18 cellular contexts compared by ENCODE assay signal in genomic region chr16:11671676-11672075, GRCh38. TPM values are rescaled to one million over a fixed set of nuclear protein-coding genes. Genes with fewer than 3 reads are reported as not detected.
DNase-seq lines count a peak whose midpoint lies in the region; ATAC-seq, FAIRE-seq and TF ChIP-seq lines count a peak whose summit lies in the region.
"Had no signal": no experiment of that assay in that cellular context is flagged by ENCODE, and none has a peak within 500 bp of the region (broad histone marks: within the 10 kb centered on the region; RNA-seq: fewer than 3 reads in every experiment).

No MANE protein-coding gene starts in this region.

- peaks cover 28% of the 10 kb centered on the region for H3K79me1 ChIP-seq in H1 (ENCODE audit: low read depth, low read length)

- H3K4me2 ChIP-seq in H1 (ENCODE audit: insufficient read depth in 1 of 2, low read depth in 2 of 2, low read length in 2 of 2): no peak overlapping the region
- H3K4me2 ChIP-seq: A549 had no signal

- no peak overlapping the region for H2BK12ac ChIP-seq in H1 (ENCODE audit: low read depth, low read length)

- no peak overlapping the region; the same call in 1 of the 2 replicates for H2BK15ac ChIP-seq in H1 (ENCODE audit: low read length)

- H3K18ac ChIP-seq in H1 (ENCODE audit: extremely low read depth, low read length): no peak overlapping the region

- H4K8ac ChIP-seq in H1 (ENCODE audit: extremely low read depth, insufficient read depth, low read length): peak overlapping the region; percentile 57; the same call in 1 of the 2 replicates

- H3K4me1 Mint-ChIP-seq in activated CD4-positive, alpha-beta T cell treated with anti-CD3 and anti-CD28 coated beads, Interleukin-2, amount 10 ng/mL, durations not matched to agents 7 days and 5 days: peaks cover 71% of the 10 kb centered on the region
- H3K4me1 Mint-ChIP-seq in stimulated activated memory B cell treated with anti-CD40 and anti-IgM and Interleukin-4, amounts not matched to agents 10 μg/mL and 1 μg/mL and 100 μg/mL, for 72 hours: peaks cover 72% of the 10 kb centered on the region

- no peak for TF ChIP-seq POLR2A in H1 (IDR thresholded peaks at IDR 0.05; ENCODE audit: control extremely low read depth in 1 of 2, low read depth in 2 of 2, low read length in 2 of 2)

- no peaks in the 10 kb centered on the region for H3K9me3 ChIP-seq in H1 (ENCODE audit: insufficient read depth in 2 of 2, low read depth in 1 of 2, low read length in 1 of 2)
- H3K9me3 ChIP-seq: A549, heart left ventricle, upper lobe of left lung had no signal

- no peak for TF ChIP-seq EP300 in H1 (IDR thresholded peaks at IDR 0.05; ENCODE audit: borderline replicate concordance in 1 of 2, low read depth in 2 of 2, low read length in 2 of 2)

- peak overlapping the region; percentile 85 for H3K27ac Mint-ChIP-seq in activated CD4-positive, alpha-beta T cell treated with anti-CD3 and anti-CD28 coated beads, Interleukin-2, amount 10 ng/mL, durations not matched to agents 7 days and 5 days
- H3K27ac Mint-ChIP-seq in stimulated activated memory B cell treated with anti-CD40 and anti-IgM and Interleukin-4, amounts not matched to agents 10 μg/mL and 1 μg/mL and 100 μg/mL, for 72 hours: peak overlapping the region; percentile 94

- no peak overlapping the region for H3K14ac ChIP-seq in H1 (ENCODE audit: insufficient read length)

- H2BK5ac ChIP-seq in H1 (ENCODE audit: low read depth, low read length): peak overlapping the region; percentile 78

- ATAC-seq in stimulated activated memory B cell treated with anti-CD40 and anti-IgM and Interleukin-4, amounts not matched to agents 10 μg/mL and 1 μg/mL and 100 μg/mL, for 72 hours: no peak
- ATAC-seq in GM19455 (IDR thresholded peaks at IDR 0.05; ENCODE audit: unreplicated experiment) (no peak), HG03439 (IDR thresholded peaks at IDR 0.05; ENCODE audit: unreplicated experiment) (no peak)
- ATAC-seq: A549, heart left ventricle, left cardiac atrium had no signal

- POLR2A ChIA-PET in activated CD4-positive, alpha-beta T cell treated with anti-CD3 and anti-CD28 coated beads, Interleukin-2, amount 10 ng/mL, durations not matched to agents 7 days and 5 days (lab: Charles Lee): no interaction called here
- POLR2A ChIA-PET in RWPE1 (lab: Yijun Ruan, JAX; ENCODE audit: low non-redundant PET) (interaction anchor here (0.6 kb wide), 1 partner anchor 404 kb away, joined by 3 read pairs; no protein-coding TSS in a partner anchor), H1 (lab: Charles Lee; ENCODE audit: partially characterized antibody) (interaction anchor here (1.6 to 2.0 kb wide), 2 partner anchors 11 to 19 kb away, joined by 3 to 6 read pairs; no protein-coding TSS in a partner anchor)

- peak overlapping the region; percentile 82 for H3K27ac ChIP-seq in RWPE1
- H3K27ac ChIP-seq in H1 (ENCODE audit: low read depth, low read length): no peak overlapping the region

- H3K4me1 ChIP-seq in H1 (replicated peaks in 1 of 4; ENCODE audit: control insufficient read depth in 3 of 4, insufficient read depth in 4 of 4, low read length in 3 of 4): peaks cover 5 to 31% (median 22%) of the 10 kb centered on the region in 4 experiments

- H3K56ac ChIP-seq in H1 (replicated peaks; ENCODE audit: insufficient read length, low read depth, low read length): no peak overlapping the region

- WGBS in H1 (ENCODE audit: extremely low coverage in 1 of 2, insufficient coverage in 1 of 2, insufficient read length in 1 of 2, insufficient replicate concordance in 2 of 2, low coverage in 1 of 2, low lambda C conversion rate in 2 of 2, missing lambda C conversion rate in 1 of 2), 2 experiments: 91% methylated on average over 8 of the region's 8 CpGs; no CpG with 5 or more reads in 1 of the 2 experiments

- H4K20me1 ChIP-seq in H1 (replicated peaks in 1 of 2; ENCODE audit: control insufficient read depth in 1 of 2, insufficient read depth in 2 of 2, low read length in 2 of 2): peaks cover 29 to 62% of the 10 kb centered on the region in 2 experiments

- no peaks in the 10 kb centered on the region for H3K9me3 Mint-ChIP-seq in activated CD4-positive, alpha-beta T cell treated with anti-CD3 and anti-CD28 coated beads, Interleukin-2, amount 10 ng/mL, durations not matched to agents 7 days and 5 days
- no peaks in the 10 kb centered on the region for H3K9me3 Mint-ChIP-seq in stimulated activated memory B cell treated with anti-CD40 and anti-IgM and Interleukin-4, amounts not matched to agents 10 μg/mL and 1 μg/mL and 100 μg/mL, for 72 hours
- H3K9me3 Mint-ChIP-seq: nephron progenitor cell had no signal

- H4K5ac ChIP-seq in H1 (ENCODE audit: insufficient read length, low read depth, low read length): no peak overlapping the region

- H2AK5ac ChIP-seq in H1 (ENCODE audit: low read depth, low read length): peak overlapping the region; percentile 24; the same call in 1 of the 2 replicates

- no peak overlapping the region for H2AFZ ChIP-seq in H1 (ENCODE audit: low read length)

- no peaks in the 10 kb centered on the region for H3K27me3 Mint-ChIP-seq in activated CD4-positive, alpha-beta T cell treated with anti-CD3 and anti-CD28 coated beads, Interleukin-2, amount 10 ng/mL, durations not matched to agents 7 days and 5 days
- H3K27me3 Mint-ChIP-seq in stimulated activated memory B cell treated with anti-CD40 and anti-IgM and Interleukin-4, amounts not matched to agents 10 μg/mL and 1 μg/mL and 100 μg/mL, for 72 hours: no peaks in the 10 kb centered on the region

- peaks cover 3 to 10% (median 7%) of the 10 kb centered on the region in 4 experiments; a peak in 6 of 8 replicates for H3K36me3 ChIP-seq in H1 (ENCODE audit: control insufficient read depth in 2 of 4, insufficient read depth in 4 of 4, low read length in 3 of 4)

- H3K79me2 ChIP-seq in H1 (ENCODE audit: control insufficient read depth in 1 of 2, insufficient read depth in 2 of 2, low read length in 2 of 2): peaks cover 14 to 64% of the 10 kb centered on the region in 2 experiments

- H3K27me3 ChIP-seq in H1 (replicated peaks in 1 of 4; ENCODE audit: control insufficient read depth in 3 of 4, extremely low read depth in 1 of 4, insufficient read depth in 3 of 4, low read length in 3 of 4): peaks cover 0 to 4% (median 0%) of the 10 kb centered on the region in 4 experiments; a peak in 2 of 7 replicates
- H3K27me3 ChIP-seq: heart left ventricle, upper lobe of left lung had no signal

- no peak overlapping the region for H2BK20ac ChIP-seq in H1 (ENCODE audit: low read length)

- CTCF ChIA-PET in activated CD4-positive, alpha-beta T cell treated with anti-CD3 and anti-CD28 coated beads, Interleukin-2, amount 10 ng/mL, durations not matched to agents 7 days and 5 days (lab: Charles Lee): interaction anchor here (0.9 kb wide), 1 partner anchor 397 kb away, joined by 3 read pairs; no protein-coding TSS in a partner anchor
- CTCF ChIA-PET in RWPE1 (lab: Yijun Ruan, JAX) (interaction anchor here (0.6 to 0.7 kb wide), 2 partner anchors 142 to 415 kb away, joined by 3 to 4 read pairs; no protein-coding TSS in a partner anchor), H1 (lab: Charles Lee; ENCODE audit: partially characterized antibody) (interaction anchor here (1.4 to 3.5 kb wide), 2 partner anchors 30 to 142 kb away, joined by 3 to 13 read pairs; no protein-coding TSS in a partner anchor)

- peaks cover 5% of the 10 kb centered on the region; the same call in 1 of the 2 replicates for H3K23me2 ChIP-seq in H1 (ENCODE audit: low read depth, low read length)

- H3K23ac ChIP-seq in H1 (ENCODE audit: insufficient read length): no peak overlapping the region

- H3K36me3 Mint-ChIP-seq in activated CD4-positive, alpha-beta T cell treated with anti-CD3 and anti-CD28 coated beads, Interleukin-2, amount 10 ng/mL, durations not matched to agents 7 days and 5 days (ENCODE audit: low read depth): peaks cover 9% of the 10 kb centered on the region
- H3K36me3 Mint-ChIP-seq in stimulated activated memory B cell treated with anti-CD40 and anti-IgM and Interleukin-4, amounts not matched to agents 10 μg/mL and 1 μg/mL and 100 μg/mL, for 72 hours: peaks cover 10% of the 10 kb centered on the region

- no peak for TF ChIP-seq RAD21 in H1 (IDR thresholded peaks at IDR 0.05 in 1 of 2, conservative IDR thresholded peaks at IDR 0.05 in 1 of 2; ENCODE audit: low read depth in 2 of 2, low read length in 2 of 2)

- H2BK120ac ChIP-seq in H1 (replicated peaks; ENCODE audit: low read depth, low read length): no peak overlapping the region

- no peak overlapping the region for H3K4me3 ChIP-seq in H1 (ENCODE audit: extremely low read depth in 1 of 4, insufficient read depth in 2 of 4, low read depth in 3 of 4, low read length in 4 of 4)
- H3K4me3 ChIP-seq: A549, heart left ventricle, upper lobe of left lung had no signal

- H3K4ac ChIP-seq in H1 (replicated peaks; ENCODE audit: insufficient read length, low read depth, low read length): no peak overlapping the region

- no peak for FAIRE-seq in H1 (lab: Jason Lieb, UNC)
- FAIRE-seq: A549, bronchial epithelial cell had no signal

- H4K91ac ChIP-seq in H1 (replicated peaks; ENCODE audit: insufficient read length, low read length): no peak overlapping the region

- TF ChIP-seq CTCF in RWPE1 (conservative IDR thresholded peaks at IDR 0.05; ENCODE audit: low read depth) (no peak), H1 (IDR thresholded peaks at IDR 0.05; ENCODE audit: control extremely low read depth in 1 of 3, insufficient read depth in 1 of 3, low read depth in 1 of 3, low read length in 3 of 3) (no peak)

- no peak overlapping the region for H3K9ac ChIP-seq in H1 (replicated peaks in 1 of 4; ENCODE audit: extremely low read depth in 1 of 4, low read depth in 3 of 4, low read length in 3 of 4)

- H3K4me3 Mint-ChIP-seq in activated CD4-positive, alpha-beta T cell treated with anti-CD3 and anti-CD28 coated beads, Interleukin-2, amount 10 ng/mL, durations not matched to agents 7 days and 5 days: peak overlapping the region; percentile 26
- H3K4me3 Mint-ChIP-seq in stimulated activated memory B cell treated with anti-CD40 and anti-IgM and Interleukin-4, amounts not matched to agents 10 μg/mL and 1 μg/mL and 100 μg/mL, for 72 hours: peak overlapping the region; percentile 89
- H3K4me3 Mint-ChIP-seq: nephron progenitor cell had no signal

- no peak for DNase-seq in activated CD4-positive, alpha-beta T cell treated with anti-CD3 and anti-CD28 coated beads, Interleukin-2, amount 10 ng/mL, durations not matched to agents 7 days and 5 days
- DNase-seq in activated CD4-positive, alpha-beta T cell treated with anti-CD3 and anti-CD28 coated beads for 1 hour: no peak
- DNase-seq in RWPE1 (ENCODE audit: low spot score) (no peak), H1 (ENCODE audit: low read depth in 1 of 2, low spot score in 2 of 2) (no peak), DMS53 treated with DMSO at 0.1 percent for 48 hours (lab: John Stamatoyannopoulos, UW; ENCODE audit: unreplicated experiment) (no peak)
- DNase-seq: activated T-cell treated with anti-CD3 and anti-CD28 coated beads, Interleukin-2, amount 50 U/mL, for 1 hour; left cardiac atrium; NCI-H1436 treated with DMSO at 0.1 percent for 48 hours; NCI-H524; nephron progenitor cell; Right ventricle myocardium superior; upper lobe of left lung had no signal

RNA-seq across cellular contexts. Expression of gene SNN, which starts 3.4 kb away (rescaled TPM):
- total RNA-seq in activated CD4-positive, alpha-beta T cell treated with anti-CD3 and anti-CD28 coated beads, Interleukin-2, amount 10 ng/mL, durations not matched to agents 7 days and 5 days: 10 to 100 TPM; 21.7 to 23.4 TPM
- total RNA-seq in H1 (2021; fragmentation: NEBNext Ultra II Directional; extraction: Animal tissue kit (Norgen Biotek cat#: 25700)): 60.6 and 66.9 TPM in 2 replicates
- polyA plus RNA-seq in H1 (2011; rRNA removed): 37.4 and 53.4 TPM in 2 replicates
- 52.8 TPM for polyA plus RNA-seq in H1 (2011; cell fraction: cytosol; rRNA removed)
- 43.9 TPM for polyA plus RNA-seq in H1 (2011; cell fraction: nucleus; rRNA removed)
- polyA plus RNA-seq in H1 (2012, experiment 1 of 2): 51.0 to 60.1 TPM (median 55.9 TPM) in 4 replicates
- polyA plus RNA-seq in H1 (2012, experiment 2 of 2): 48.7 TPM
- polyA plus RNA-seq in H1 (2013, experiment 1 of 2): 34.2 TPM
- polyA plus RNA-seq in H1 (2013, experiment 2 of 2): 39.2 TPM
- 33.4 and 34.6 TPM in 2 replicates for polyA minus RNA-seq in H1 (2011; rRNA and poly(A)+ RNA removed)
- 23.3 TPM for polyA minus RNA-seq in H1 (2011; cell fraction: cytosol; rRNA and poly(A)+ RNA removed)
- 24.7 TPM for polyA minus RNA-seq in H1 (2011; cell fraction: nucleus; rRNA and poly(A)+ RNA removed)
